In genomic region chr1:21666572-21667320, GRCh38 we compare ENCODE assay signal across 16 cellular contexts. TPM values are rescaled to one million over a fixed set of nuclear protein-coding genes. Genes with fewer than 3 reads are reported as not detected.
A peak's percentile ranks its signal among the peaks of the same experiment; 100 is the strongest.
DNase-seq lines count a peak whose midpoint lies in the region; ATAC-seq and TF ChIP-seq lines count a peak whose summit lies in the region.
"Had no signal": no experiment of that assay in that cellular context is flagged by ENCODE, and none has a peak within 500 bp of the region (broad histone marks: within the 10 kb centered on the region; RNA-seq: fewer than 3 reads in every experiment).

No MANE protein-coding gene starts in this region.

- H3K4me1 ChIP-seq in IMR-90 (ENCODE audit: control insufficient read depth, insufficient read depth, low read length) (no peaks in the 10 kb centered on the region), psoas muscle (peaks cover 10% of the 10 kb centered on the region)

- CTCF ChIA-PET in IMR-90 (lab: Yijun Ruan, JAX) = no interaction called here
- CTCF ChIA-PET in GM10248 (lab: Yijun Ruan, JAX) = interaction anchor here (0.7 kb wide), 1 partner anchor 8 kb away, joined by 3 read pairs; no protein-coding TSS in a partner anchor

- H3K9me3 ChIP-seq in IMR-90 (ENCODE audit: control insufficient read depth, insufficient read depth, low read length) (no peaks in the 10 kb centered on the region), psoas muscle (no peaks in the 10 kb centered on the region)
- H3K9me3 ChIP-seq: esophagus muscularis mucosa, uterus had no signal

- H3K9ac ChIP-seq in IMR-90 (ENCODE audit: low read depth, low read length) = no peak overlapping the region

- intact Hi-C loops in IMR-90 (cut with micrococcal nuclease) = no loop called here
- intact Hi-C loops in posterior vena cava (cut with DNase I) = loop anchor here in 1 of 2 donors (10.0 kb wide), 1 partner anchor 162 kb away; the partner anchor contains the start of gene ALPL
- intact Hi-C loops in psoas muscle (cut with DNase I) = no loop called here

- H2AK5ac ChIP-seq in IMR-90 (ENCODE audit: low read depth, low read length) = no peak overlapping the region

- no peaks in the 10 kb centered on the region for H3K79me1 ChIP-seq in IMR-90 (ENCODE audit: low read depth in 1 of 2, low read length in 2 of 2)

- H4K91ac ChIP-seq in IMR-90 (ENCODE audit: insufficient read depth, low read depth, low read length) = no peak overlapping the region

- TF ChIP-seq CTCF in IMR-90 (conservative IDR thresholded peaks at IDR 0.05; ENCODE audit: low read depth, low read length) (no peak), psoas muscle (IDR thresholded peaks at IDR 0.05) (no peak), GM10248 (IDR thresholded peaks at IDR 0.05; ENCODE audit: control extremely low read depth, extremely low read depth, low read depth, missing control alignments) (no peak)

- BruUV-seq in IMR-90 (replicated peaks; lab: Mats Ljungman, UMichigan) = no TSS peak

- no peak overlapping the region for H3K56ac ChIP-seq in IMR-90 (ENCODE audit: extremely low read depth, insufficient read depth, low read length)

- DNase-seq in SHP77 (lab: John Stamatoyannopoulos, UW) (peak; percentile 58 to 66), SHP77 treated with DMSO at 0.1 percent for 48 hours (lab: John Stamatoyannopoulos, UW) (no peak), IMR-90 (no peak), posterior vena cava (ENCODE audit: low spot score) (peak; percentile 69), cortex of kidney (lab: John Stamatoyannopoulos, UW) (no peak), psoas muscle (no peak), GM10248 (ENCODE audit: extremely low spot score) (no peak)
- DNase-seq: DND-41; NCI-H1105; NK-92 treated with Interleukin-12 subunit alpha and Interleukin-12 subunit beta, amount 100 ng/mL, for 24 hours; stimulated activated CD4-positive, alpha-beta T cell treated with anti-CD3 and anti-CD28 coated beads, Interleukin-2, amount 100 ng/mL, for 24 hours had no signal

- peaks cover 92% of the 10 kb centered on the region for H3K27me3 ChIP-seq in IMR-90 (ENCODE audit: control insufficient read depth, insufficient read depth, low read length)
- peaks cover 0 to 88% (median 33%) of the 10 kb centered on the region in 3 donors for H3K27me3 ChIP-seq in psoas muscle (ENCODE audit: insufficient read depth in 3 of 3, low read length in 2 of 3)

- TF ChIP-seq POLR2A in IMR-90 (IDR thresholded peaks at IDR 0.05; ENCODE audit: low read depth, low read length) = no peak

- no peak overlapping the region for H2BK20ac ChIP-seq in IMR-90 (ENCODE audit: low read depth, low read length)

- no peak overlapping the region for H4K8ac ChIP-seq in IMR-90 (ENCODE audit: low read depth in 2 of 2, low read length in 2 of 2)

- no peak overlapping the region for H3K23ac ChIP-seq in IMR-90 (ENCODE audit: low read depth, low read length)

- H3K4ac ChIP-seq in IMR-90 (ENCODE audit: low read depth, low read length) = no peak overlapping the region

- ATAC-seq in IMR-90 (ENCODE audit: low read depth) = no peak
- no peak for ATAC-seq in psoas muscle

- in situ Hi-C loops in IMR-90 (cut with MboI; ENCODE audit: low sequenced_read_pairs) = no loop called here

- H3K36me3 ChIP-seq in IMR-90 (ENCODE audit: control insufficient read depth, insufficient read depth, low read length) (no peaks in the 10 kb centered on the region), psoas muscle (ENCODE audit: insufficient read depth in 1 of 2, low read depth in 1 of 2) (no peaks in the 10 kb centered on the region)
- H3K36me3 ChIP-seq: cardiac muscle cell, esophagus muscularis mucosa, uterus had no signal

- H4K5ac ChIP-seq in IMR-90 (ENCODE audit: low read depth, low read length) = no peak overlapping the region

- peak overlapping the region; percentile 8 for H2AFZ ChIP-seq in IMR-90 (replicated peaks; ENCODE audit: low read length, poor library complexity)

- POLR2A ChIA-PET in IMR-90 (lab: Charles Lee; ENCODE audit: unreplicated experiment) = no interaction called here
- POLR2A ChIA-PET in GM10248 (lab: Yijun Ruan, JAX) = no interaction called here

- H2AK9ac ChIP-seq in IMR-90 (replicated peaks; ENCODE audit: low read depth, low read length, poor library complexity) = peak overlapping the region; percentile 61

- H3K27ac ChIP-seq in IMR-90 (ENCODE audit: insufficient read depth, low read length) = no peak overlapping the region
- H3K27ac ChIP-seq in cingulate gyrus (ENCODE audit: low read depth, low read length) = peak overlapping the region; percentile 49
- no peak overlapping the region for H3K27ac ChIP-seq in psoas muscle
- H3K27ac ChIP-seq: cardiac muscle cell, esophagus muscularis mucosa, SK-N-MC, uterus had no signal

- WGBS in IMR-90 (ENCODE audit: extremely low coverage in 2 of 2, insufficient read length in 1 of 2), 2 experiments = 39% methylated on average over 8 of the region's 22 CpGs; no CpG with 5 or more reads in 1 of the 2 experiments
- 52 to 62% (median 56%) methylated on average over 22 of the region's 22 CpGs for WGBS in psoas muscle, 3 donors

- no peak overlapping the region for H2BK120ac ChIP-seq in IMR-90 (ENCODE audit: low read depth, low read length)

- TF ChIP-seq RAD21 in IMR-90 (IDR thresholded peaks at IDR 0.05; ENCODE audit: low read length) = no peak

- H2BK5ac ChIP-seq in IMR-90 (ENCODE audit: low read depth, low read length, poor library complexity, severe bottlenecking) = no peak overlapping the region

- H3K9me1 ChIP-seq in IMR-90 (ENCODE audit: insufficient read depth, low read length) = no peaks in the 10 kb centered on the region; the same call in 1 of the 2 replicates

- dilution Hi-C loops in IMR-90 (cut with HindIII; ENCODE audit: low sequenced_read_pairs, unreplicated experiment) = no loop called here

- H3K18ac ChIP-seq in IMR-90 (ENCODE audit: low read depth, low read length) = no peak overlapping the region

- H4K20me1 ChIP-seq in IMR-90 (ENCODE audit: insufficient read depth, low read length) = peaks cover 11% of the 10 kb centered on the region; the same call in 1 of the 2 replicates

- no peak overlapping the region for H3K4me2 ChIP-seq in IMR-90 (ENCODE audit: low read depth, low read length)

- no peak overlapping the region for H2BK15ac ChIP-seq in IMR-90 (ENCODE audit: low read depth, low read length)

- H3K4me3 ChIP-seq in IMR-90 (ENCODE audit: insufficient read depth, low read depth, low read length) (no peak overlapping the region), psoas muscle (no peak overlapping the region)
- H3K4me3 ChIP-seq: cardiac muscle cell, esophagus muscularis mucosa, SK-N-MC, uterus had no signal

- H3K14ac ChIP-seq in IMR-90 (replicated peaks; ENCODE audit: low read depth, low read length) = no peak overlapping the region

TF ChIP-seq in IMR-90, 13 proteins besides CTCF, POLR2A, EP300 and RAD21:
- TF ChIP-seq RCOR1 (IDR thresholded peaks at IDR 0.05; ENCODE audit: insufficient replicate concordance, low read length) = no peak

RNA-seq across cellular contexts. Expression of gene RAP1GAP, which starts 2.4 kb away (rescaled TPM):
- total RNA-seq in IMR-90 (2012; rRNA removed) (under 0.01 TPM in 1 of 2 replicates, not detected in the other), posterior vena cava (1 to 10 TPM in 1 of 2 donors, under 1 TPM in 1; 0.38 to 1.2 TPM), psoas muscle (under 1 TPM in 3 of 4 donors, not detected in 1; 0.21 to 0.57 (median 0.32) TPM)
- polyA plus RNA-seq in IMR-90 (2012; rRNA removed) (0.10 and 0.20 TPM in 2 replicates), psoas muscle (under 1 TPM in 2 of 3 donors, not detected in 1; 0.04 TPM)
- 0.05 and 0.08 TPM in 2 replicates for polyA plus RNA-seq in IMR-90 (2012; cell fraction: cytosol; rRNA removed)
- 0.21 and 0.33 TPM in 2 replicates for polyA plus RNA-seq in IMR-90 (2012; cell fraction: nucleus; rRNA removed; ENCODE audit: low replicate concordance)

Comparison
In these comparisons a context has a peak if more than half of its experiments do, and no peak if none do; other contexts are left out.
1. DNase-seq: peak in SHP77 (2 of 2) and posterior vena cava (single experiment); none in SHP77 treated with DMSO at 0.1 percent for 48 hours (single experiment), IMR-90 (single experiment), cortex of kidney (single experiment), psoas muscle (0 of 2) and GM10248 (single experiment).